Comparison of ENCODE assay signal across 8 cellular contexts in the genomic region with DNA sequence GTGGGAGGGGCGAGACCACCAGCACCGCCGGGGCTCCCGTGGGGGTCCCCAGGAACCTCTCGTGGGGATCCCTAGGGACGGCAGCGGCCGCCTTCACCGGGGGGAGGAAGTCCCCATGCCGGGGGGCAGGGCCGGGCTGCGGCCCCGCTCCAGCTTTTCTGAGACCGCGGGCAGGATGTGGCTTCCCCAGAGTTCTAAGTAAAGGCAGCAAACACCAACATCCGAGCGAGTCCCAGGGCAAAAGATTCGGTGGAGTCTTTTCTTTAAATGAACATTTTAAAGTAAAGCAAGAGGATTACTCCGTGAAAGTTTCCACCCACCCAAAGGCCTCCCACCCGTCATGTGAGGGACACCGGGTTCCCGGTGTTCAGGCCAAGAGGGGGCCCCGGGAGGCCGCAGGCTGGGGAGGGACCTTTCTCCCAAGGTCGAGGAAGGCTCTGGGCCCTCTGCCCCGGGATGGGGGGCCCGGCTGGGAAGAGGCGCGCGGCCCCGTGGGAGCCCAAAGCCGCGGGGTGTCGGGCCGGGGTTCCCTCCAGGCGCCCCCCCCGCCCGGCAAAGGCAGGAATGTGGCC.
DNase-seq lines count a peak whose midpoint lies in the region; ATAC-seq and TF ChIP-seq lines count a peak whose summit lies in the region.

No MANE protein-coding gene starts in this region.

- H3K4me3 ChIP-seq in OCI-LY1 (ENCODE audit: low read depth, low read length, poor library complexity, severe bottlenecking) (peak overlapping the region; percentile 46), adipocyte (ENCODE audit: low read length) (peak overlapping the region; percentile 66), iPS-20b (ENCODE audit: low read length) (peak overlapping the region; percentile 72)

- H3K9ac ChIP-seq in OCI-LY1 (ENCODE audit: low read length) (no peak overlapping the region; the same call in 1 of the 2 replicates), adipocyte (ENCODE audit: low read length) (peak overlapping the region; percentile 25), iPS-20b (ENCODE audit: low read depth, low read length) (0 out of 2 replicates have a peak overlapping the region, but pooled peaks have one; percentile 41)

- H3K36me3 ChIP-seq in OCI-LY1 (ENCODE audit: insufficient read depth, low read length) = no peaks in the 10 kb centered on the region
- no peaks in the 10 kb centered on the region for H3K36me3 ChIP-seq in adipocyte (ENCODE audit: control insufficient read depth, insufficient read depth, low read length, severe bottlenecking)
- H3K36me3 ChIP-seq in iPS-20b (ENCODE audit: insufficient read depth, low read depth, low read length) = no peaks in the 10 kb centered on the region

- no peaks in the 10 kb centered on the region for H4K20me1 ChIP-seq in OCI-LY1 (ENCODE audit: insufficient read depth, low read length)

- H2AFZ ChIP-seq in OCI-LY1 (ENCODE audit: low read length) = no peak overlapping the region

- no peaks in the 10 kb centered on the region for H3F3A ChIP-seq in OCI-LY1 (ENCODE audit: insufficient read depth, low read length)

- H3K27ac ChIP-seq in OCI-LY1 (ENCODE audit: low read depth, low read length, poor library complexity, severe bottlenecking) (no peak overlapping the region), iPS-20b (ENCODE audit: low read length) (no peak overlapping the region)

- H3K4me1 ChIP-seq in OCI-LY1 (ENCODE audit: insufficient read depth, low read length, severe bottlenecking) (peaks cover 13% of the 10 kb centered on the region), adipocyte (ENCODE audit: control insufficient read depth, insufficient read depth, low read length) (peaks cover 3% of the 10 kb centered on the region), iPS-20b (ENCODE audit: insufficient read depth, low read length) (peaks cover 3% of the 10 kb centered on the region; the same call in 1 of the 2 replicates)

- DNase-seq in adipocyte (ENCODE audit: low read depth) = peak; percentile 51
- peak; percentile 65 for DNase-seq in stimulated activated CD4-positive, alpha-beta T cell treated with anti-CD3 and anti-CD28 coated beads, Interleukin-1b, Interleukin-23, amount 100 ng/mL, for 48 hours
- no peak for DNase-seq in NCI-H1694 treated with DMSO at 0.1 percent for 48 hours (lab: John Stamatoyannopoulos, UW)
- DNase-seq in NCI-H2081 treated with DMSO at 0.1 percent for 48 hours (lab: John Stamatoyannopoulos, UW) = no peak

- H3K27me3 ChIP-seq in OCI-LY1 (ENCODE audit: insufficient read depth, low read length) (no peaks in the 10 kb centered on the region), adipocyte (replicated peaks; ENCODE audit: control insufficient read depth, insufficient read depth, low read length) (no peaks in the 10 kb centered on the region), iPS-20b (ENCODE audit: insufficient read depth, low read length) (peaks cover 33% of the 10 kb centered on the region)

- peak overlapping the region; percentile 53 for H3K4me2 ChIP-seq in OCI-LY1 (ENCODE audit: low read length)

- no peaks in the 10 kb centered on the region for H3K79me2 ChIP-seq in OCI-LY1 (ENCODE audit: insufficient read depth, low read length)

- H3K9me2 ChIP-seq in OCI-LY1 (ENCODE audit: low read depth, low read length) = no peaks in the 10 kb centered on the region

- ATAC-seq in GM18498 (IDR thresholded peaks at IDR 0.05; ENCODE audit: unreplicated experiment) (peak; percentile 50), GM21619 (IDR thresholded peaks at IDR 0.05; ENCODE audit: unreplicated experiment) (no peak)

- TF ChIP-seq CTCF in OCI-LY1 (IDR thresholded peaks at IDR 0.05; ENCODE audit: low read length) = no peak

- no peaks in the 10 kb centered on the region for H3K9me3 ChIP-seq in OCI-LY1 (ENCODE audit: low read length)
- H3K9me3 ChIP-seq in adipocyte (ENCODE audit: control insufficient read depth, low read length) = no peaks in the 10 kb centered on the region
- H3K9me3 ChIP-seq in iPS-20b (ENCODE audit: insufficient read depth, low read depth, low read length) = no peaks in the 10 kb centered on the region

Comparison
In these comparisons a context has a peak if more than half of its experiments do, and no peak if none do; other contexts are left out.
1. DNase-seq: peak in adipocyte (single experiment) and stimulated activated CD4-positive, alpha-beta T cell treated with anti-CD3 and anti-CD28 coated beads, Interleukin-1b, Interleukin-23, amount 100 ng/mL, for 48 hours (single experiment); none in NCI-H1694 treated with DMSO at 0.1 percent for 48 hours (single experiment) and NCI-H2081 treated with DMSO at 0.1 percent for 48 hours (single experiment).
2. Peak in every context shown above with its lines, with median percentiles within 50 percentile points of each other: H3K4me3 ChIP-seq.